In the genomic region with DNA sequence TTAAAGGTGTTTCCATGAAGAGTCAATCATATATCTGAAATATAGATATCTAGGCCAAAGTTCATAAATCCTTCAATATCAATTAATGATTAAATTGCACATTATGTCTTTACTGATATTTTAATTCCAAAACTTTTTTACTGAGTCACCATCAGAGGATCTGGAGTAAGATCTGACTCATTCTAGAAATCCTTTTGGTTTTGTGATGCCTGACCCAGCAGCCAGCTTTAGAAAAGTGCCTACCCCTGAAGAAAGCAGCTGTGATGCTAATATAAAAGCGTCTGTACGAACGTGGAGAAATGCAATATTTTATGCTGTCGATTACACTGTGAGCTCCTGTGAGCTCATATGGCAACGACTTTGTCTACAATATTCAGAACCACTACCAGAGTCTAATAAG, we compare ENCODE assay signal across 16 cellular contexts.
DNase-seq lines count a peak whose midpoint lies in the region; TF ChIP-seq lines count a peak whose summit lies in the region.
"Had no signal": no experiment of that assay in that cellular context is flagged by ENCODE, and none has a peak within 500 bp of the region (broad histone marks: within the 10 kb centered on the region; RNA-seq: fewer than 3 reads in every experiment).

No MANE protein-coding gene starts in this region.

- H3K27me3 ChIP-seq in dorsolateral prefrontal cortex: no peaks in the 10 kb centered on the region
- H3K27me3 ChIP-seq: right lobe of liver had no signal

- no peak overlapping the region for H3K4me3 ChIP-seq in AG10803 (ENCODE audit: low read length)
- no peak overlapping the region for H3K4me3 ChIP-seq in dorsolateral prefrontal cortex
- H3K4me3 ChIP-seq: right lobe of liver had no signal

- no peak for TF ChIP-seq CTCF in AG10803 (conservative IDR thresholded peaks at IDR 0.05; ENCODE audit: low read length)
- TF ChIP-seq CTCF in dorsolateral prefrontal cortex (IDR thresholded peaks at IDR 0.05 in 54 of 56, conservative IDR thresholded peaks at IDR 0.05 in 2 of 56; ENCODE audit: low read depth in 1 of 56, partially characterized antibody in 56 of 56): no peak

- peak; percentile 41 for DNase-seq in AG10803 (ENCODE audit: low read depth)
- peak; percentile 56 for DNase-seq in M059J (ENCODE audit: low read depth)
- DNase-seq in dedifferentiated amniotic fluid mesenchymal stem cell (ENCODE audit: extremely low spot score): peak; percentile 26
- peak; percentile 31 for DNase-seq in non-pigmented ciliary epithelial cell (ENCODE audit: low read depth)
- no peak for DNase-seq in SKM-1 treated with dmso at 0.1 percent for 144 hours (lab: John Stamatoyannopoulos, UW; ENCODE audit: unreplicated experiment)
- no peak for DNase-seq in dorsolateral prefrontal cortex
- no peak for DNase-seq in NCI-H187 (lab: John Stamatoyannopoulos, UW)
- DNase-seq in effector CD8-positive, alpha-beta T cell (lab: John Stamatoyannopoulos, UW): no peak
- DNase-seq: activated naive CD4-positive, alpha-beta T cell treated with anti-CD3 and anti-CD28 coated beads, Interleukin-2, amount 50 U/mL, for 16 hours; activated T-cell treated with anti-CD3 and anti-CD28 coated beads, Interleukin-2, amount 50 U/mL, for 72 hours; CD4-positive, CD25-positive, alpha-beta regulatory T cell; GDM1; hypothalamus; NCI-H1105 treated with DMSO at 0.1 percent for 48 hours; NCI-H2081 treated with DMSO at 0.1 percent for 48 hours; right lobe of liver had no signal

- H3K27ac ChIP-seq in dorsolateral prefrontal cortex: no peak overlapping the region
- H3K27ac ChIP-seq: right lobe of liver had no signal

- intact Hi-C loops in dorsolateral prefrontal cortex (cut with DNase I): no loop called here

Comparison
In these comparisons a context has a peak if more than half of its experiments do, and no peak if none do; other contexts are left out.
1. DNase-seq: peak in AG10803 (single experiment), M059J (single experiment), dedifferentiated amniotic fluid mesenchymal stem cell (single experiment) and non-pigmented ciliary epithelial cell (single experiment); none in SKM-1 treated with dmso at 0.1 percent for 144 hours (single experiment), dorsolateral prefrontal cortex (0 of 10), NCI-H187 (0 of 2) and effector CD8-positive, alpha-beta T cell (single experiment).